In the genomic region with DNA sequence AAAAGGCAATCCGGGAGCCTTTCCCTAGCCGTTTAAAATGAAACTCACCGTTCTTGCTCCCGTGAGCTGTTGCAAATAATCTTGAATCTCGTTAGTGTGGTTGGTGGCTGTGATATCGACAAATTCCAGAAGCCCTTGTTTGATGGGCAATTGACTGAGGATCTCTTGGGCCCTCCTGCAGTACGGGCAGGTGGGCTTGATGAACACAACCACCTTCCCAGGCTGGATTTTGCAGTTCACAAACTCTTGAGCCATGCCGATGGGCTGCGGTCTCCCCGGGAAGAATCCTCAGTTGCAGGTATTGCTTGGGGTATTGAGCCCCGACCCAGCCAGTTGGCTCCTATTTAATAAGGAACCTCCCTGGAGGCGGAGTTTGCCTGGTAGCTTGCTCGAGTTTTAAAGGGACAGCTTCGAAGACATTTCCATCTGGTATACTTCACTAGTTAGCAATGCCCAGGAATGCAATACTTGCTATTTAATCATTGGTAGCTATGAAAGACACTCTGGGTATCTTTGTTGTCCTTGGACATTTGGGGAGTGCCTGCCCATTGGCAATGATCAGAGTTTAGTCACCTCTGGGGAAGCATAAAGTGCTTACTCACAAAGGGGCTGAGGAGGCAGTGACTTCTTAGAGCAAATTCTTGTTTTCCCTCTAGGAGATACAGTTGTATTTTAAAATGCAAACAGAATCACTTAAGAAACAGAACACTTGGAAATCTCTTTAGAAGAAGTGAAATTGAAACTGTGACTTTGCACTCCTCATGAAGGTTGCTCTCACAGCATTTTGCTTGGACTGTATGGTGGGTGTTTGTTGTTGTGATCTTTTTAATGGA, we compare ENCODE assay signal across 1 cellular context.
TF ChIP-seq lines count a peak whose summit lies in the region.

A gene with protein sequence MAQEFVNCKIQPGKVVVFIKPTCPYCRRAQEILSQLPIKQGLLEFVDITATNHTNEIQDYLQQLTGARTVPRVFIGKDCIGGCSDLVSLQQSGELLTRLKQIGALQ (minus strand): TSS at position 319 of the 833 bp plus-strand sequence. CDS start 64 bp downstream, at position 255.

TF ChIP-seq in HepG2, 621 proteins besides CTCF, POLR2A, EP300 and RAD21 (continued from another document and continues in another):
- TF ChIP-seq PRPF4 (IDR thresholded peaks at IDR 0.05; ENCODE audit: low read depth, low read length, poor library complexity, severe bottlenecking) (no peak), TMF1 (CRISPR knock-in tag; IDR thresholded peaks at IDR 0.05; ENCODE audit: low read depth) (no peak), ZFAT (CRISPR knock-in tag; conservative IDR thresholded peaks at IDR 0.05) (no peak), ZNF7 (CRISPR knock-in tag; IDR thresholded peaks at IDR 0.05) (no peak), YEATS4 (CRISPR knock-in tag; IDR thresholded peaks at IDR 0.05; ENCODE audit: borderline replicate concordance) (0 out of 2 replicates have a peak, but pooled peaks have one; percentile 20), BCL6 (CRISPR knock-in tag; IDR thresholded peaks at IDR 0.05) (no peak), CEBPG (CRISPR knock-in tag; IDR thresholded peaks at IDR 0.05) (no peak), MAZ (IDR thresholded peaks at IDR 0.05; ENCODE audit: borderline replicate concordance, low read depth, low read length) (no peak), MAZ (CRISPR knock-in tag; IDR thresholded peaks at IDR 0.05; ENCODE audit: low read depth) (peak; percentile 81), ZMYM2 (CRISPR knock-in tag; IDR thresholded peaks at IDR 0.05) (no peak), ZNF83 (CRISPR knock-in tag; IDR thresholded peaks at IDR 0.05; ENCODE audit: borderline replicate concordance) (no peak), HNF4G (IDR thresholded peaks at IDR 0.05; ENCODE audit: borderline replicate concordance, low read depth, low read length) (no peak), HNF4G (CRISPR knock-in tag; IDR thresholded peaks at IDR 0.05; ENCODE audit: borderline replicate concordance, low read depth) (no peak), ZNF34 (CRISPR knock-in tag; IDR thresholded peaks at IDR 0.05; ENCODE audit: borderline replicate concordance) (no peak), ZNF672 (CRISPR knock-in tag; IDR thresholded peaks at IDR 0.05) (no peak), ZNF747 (CRISPR knock-in tag; IDR thresholded peaks at IDR 0.05; ENCODE audit: borderline replicate concordance) (peak; percentile 90), ATF1 (CRISPR knock-in tag; IDR thresholded peaks at IDR 0.05) (0 out of 2 replicates have a peak, but pooled peaks have one; percentile 46), SOX13 (IDR thresholded peaks at IDR 0.05) (no peak), SOX13 (CRISPR knock-in tag; conservative IDR thresholded peaks at IDR 0.05 in 1 of 2, IDR thresholded peaks at IDR 0.05 in 1 of 2) (peak in 1 of 2 experiments; percentile 6; a peak in 1 of 4 replicates), ZNF224 (CRISPR knock-in tag; IDR thresholded peaks at IDR 0.05) (0 out of 2 replicates have a peak, but pooled peaks have one; percentile 24), ZNF629 (CRISPR knock-in tag; conservative IDR thresholded peaks at IDR 0.05) (0 out of 2 replicates have a peak, but pooled peaks have one; percentile 24), MYC (CRISPR knock-in tag; IDR thresholded peaks at IDR 0.05; ENCODE audit: borderline replicate concordance) (no peak), ZNF44 (CRISPR knock-in tag; IDR thresholded peaks at IDR 0.05) (no peak), SMARCC2 (IDR thresholded peaks at IDR 0.05) (no peak), SPEN (CRISPR knock-in tag; IDR thresholded peaks at IDR 0.05; ENCODE audit: low read depth) (no peak), NFE2L1 (CRISPR knock-in tag; IDR thresholded peaks at IDR 0.05; ENCODE audit: borderline replicate concordance) (no peak), SRSF9 (IDR thresholded peaks at IDR 0.05; ENCODE audit: borderline replicate concordance, insufficient read depth, low read depth, low read length, poor library complexity, severe bottlenecking) (no peak), JUNB (CRISPR knock-in tag; IDR thresholded peaks at IDR 0.05; ENCODE audit: borderline replicate concordance) (no peak), SSRP1 (CRISPR knock-in tag; IDR thresholded peaks at IDR 0.05) (no peak), POLR2G (IDR thresholded peaks at IDR 0.05; ENCODE audit: low read depth, low read length) (peak; percentile 94), GABPA (IDR thresholded peaks at IDR 0.05; ENCODE audit: low read depth, low read length) (no peak), GABPA (CRISPR knock-in tag; IDR thresholded peaks at IDR 0.05; ENCODE audit: low read depth) (no peak), ATM (IDR thresholded peaks at IDR 0.05; ENCODE audit: borderline replicate concordance) (no peak), MEF2D (CRISPR knock-in tag; IDR thresholded peaks at IDR 0.05) (peak; percentile 34; the same call in 1 of the 2 replicates), KDM5A (IDR thresholded peaks at IDR 0.05; ENCODE audit: borderline replicate concordance, low read length) (peak; percentile 50; the same call in 1 of the 2 replicates), ZMAT3 (CRISPR knock-in tag; conservative IDR thresholded peaks at IDR 0.05) (0 out of 2 replicates have a peak, but pooled peaks have one; percentile 25), ZBTB1 (CRISPR knock-in tag; IDR thresholded peaks at IDR 0.05; ENCODE audit: borderline replicate concordance) (no peak), MAFF (IDR thresholded peaks at IDR 0.05; ENCODE audit: low read depth, low read length) (0 out of 2 replicates have a peak, but pooled peaks have one; percentile 5), REXO4 (CRISPR knock-in tag; IDR thresholded peaks at IDR 0.05; ENCODE audit: borderline replicate concordance) (no peak), AKAP8 (CRISPR knock-in tag; IDR thresholded peaks at IDR 0.05) (no peak), ZNF563 (CRISPR knock-in tag; IDR thresholded peaks at IDR 0.05) (no peak)
- TF ChIP-seq, protein P1, sequence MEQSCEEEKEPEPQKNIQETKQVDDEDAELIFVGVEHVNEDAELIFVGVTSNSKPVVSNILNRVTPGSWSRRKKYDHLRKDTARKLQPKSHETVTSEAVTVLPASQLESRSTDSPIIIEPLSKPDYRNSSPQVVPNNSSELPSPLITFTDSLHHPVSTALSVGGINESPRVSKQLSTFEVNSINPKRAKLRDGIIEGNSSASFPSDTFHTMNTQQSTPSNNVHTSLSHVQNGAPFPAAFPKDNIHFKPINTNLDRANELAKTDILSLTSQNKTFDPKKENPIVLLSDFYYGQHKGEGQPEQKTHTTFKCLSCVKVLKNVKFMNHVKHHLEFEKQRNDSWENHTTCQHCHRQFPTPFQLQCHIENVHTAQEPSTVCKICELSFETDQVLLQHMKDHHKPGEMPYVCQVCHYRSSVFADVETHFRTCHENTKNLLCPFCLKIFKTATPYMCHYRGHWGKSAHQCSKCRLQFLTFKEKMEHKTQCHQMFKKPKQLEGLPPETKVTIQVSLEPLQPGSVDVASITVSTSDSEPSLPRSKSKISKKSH (CRISPR knock-in tag; IDR thresholded peaks at IDR 0.05; ENCODE audit: borderline replicate concordance): no peak
- TF ChIP-seq, protein P2, sequence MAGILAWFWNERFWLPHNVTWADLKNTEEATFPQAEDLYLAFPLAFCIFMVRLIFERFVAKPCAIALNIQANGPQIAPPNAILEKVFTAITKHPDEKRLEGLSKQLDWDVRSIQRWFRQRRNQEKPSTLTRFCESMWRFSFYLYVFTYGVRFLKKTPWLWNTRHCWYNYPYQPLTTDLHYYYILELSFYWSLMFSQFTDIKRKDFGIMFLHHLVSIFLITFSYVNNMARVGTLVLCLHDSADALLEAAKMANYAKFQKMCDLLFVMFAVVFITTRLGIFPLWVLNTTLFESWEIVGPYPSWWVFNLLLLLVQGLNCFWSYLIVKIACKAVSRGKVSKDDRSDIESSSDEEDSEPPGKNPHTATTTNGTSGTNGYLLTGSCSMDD (CRISPR knock-in tag; IDR thresholded peaks at IDR 0.05): no peak
- TF ChIP-seq, protein P3, sequence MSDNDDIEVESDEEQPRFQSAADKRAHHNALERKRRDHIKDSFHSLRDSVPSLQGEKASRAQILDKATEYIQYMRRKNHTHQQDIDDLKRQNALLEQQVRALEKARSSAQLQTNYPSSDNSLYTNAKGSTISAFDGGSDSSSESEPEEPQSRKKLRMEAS (IDR thresholded peaks at IDR 0.05): peak; percentile 25; the same call in 1 of the 2 replicates
- TF ChIP-seq, protein P4, sequence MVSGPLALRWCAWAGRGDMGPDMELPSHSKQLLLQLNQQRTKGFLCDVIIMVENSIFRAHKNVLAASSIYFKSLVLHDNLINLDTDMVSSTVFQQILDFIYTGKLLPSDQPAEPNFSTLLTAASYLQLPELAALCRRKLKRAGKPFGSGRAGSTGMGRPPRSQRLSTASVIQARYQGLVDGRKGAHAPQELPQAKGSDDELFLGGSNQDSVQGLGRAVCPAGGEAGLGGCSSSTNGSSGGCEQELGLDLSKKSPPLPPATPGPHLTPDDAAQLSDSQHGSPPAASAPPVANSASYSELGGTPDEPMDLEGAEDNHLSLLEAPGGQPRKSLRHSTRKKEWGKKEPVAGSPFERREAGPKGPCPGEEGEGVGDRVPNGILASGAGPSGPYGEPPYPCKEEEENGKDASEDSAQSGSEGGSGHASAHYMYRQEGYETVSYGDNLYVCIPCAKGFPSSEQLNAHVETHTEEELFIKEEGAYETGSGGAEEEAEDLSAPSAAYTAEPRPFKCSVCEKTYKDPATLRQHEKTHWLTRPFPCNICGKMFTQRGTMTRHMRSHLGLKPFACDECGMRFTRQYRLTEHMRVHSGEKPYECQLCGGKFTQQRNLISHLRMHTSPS (CRISPR knock-in tag; IDR thresholded peaks at IDR 0.05; ENCODE audit: low read depth): no peak
- TF ChIP-seq, protein P5, sequence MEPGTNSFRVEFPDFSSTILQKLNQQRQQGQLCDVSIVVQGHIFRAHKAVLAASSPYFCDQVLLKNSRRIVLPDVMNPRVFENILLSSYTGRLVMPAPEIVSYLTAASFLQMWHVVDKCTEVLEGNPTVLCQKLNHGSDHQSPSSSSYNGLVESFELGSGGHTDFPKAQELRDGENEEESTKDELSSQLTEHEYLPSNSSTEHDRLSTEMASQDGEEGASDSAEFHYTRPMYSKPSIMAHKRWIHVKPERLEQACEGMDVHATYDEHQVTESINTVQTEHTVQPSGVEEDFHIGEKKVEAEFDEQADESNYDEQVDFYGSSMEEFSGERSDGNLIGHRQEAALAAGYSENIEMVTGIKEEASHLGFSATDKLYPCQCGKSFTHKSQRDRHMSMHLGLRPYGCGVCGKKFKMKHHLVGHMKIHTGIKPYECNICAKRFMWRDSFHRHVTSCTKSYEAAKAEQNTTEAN (CRISPR knock-in tag; conservative IDR thresholded peaks at IDR 0.05): no peak
- TF ChIP-seq, protein P6, sequence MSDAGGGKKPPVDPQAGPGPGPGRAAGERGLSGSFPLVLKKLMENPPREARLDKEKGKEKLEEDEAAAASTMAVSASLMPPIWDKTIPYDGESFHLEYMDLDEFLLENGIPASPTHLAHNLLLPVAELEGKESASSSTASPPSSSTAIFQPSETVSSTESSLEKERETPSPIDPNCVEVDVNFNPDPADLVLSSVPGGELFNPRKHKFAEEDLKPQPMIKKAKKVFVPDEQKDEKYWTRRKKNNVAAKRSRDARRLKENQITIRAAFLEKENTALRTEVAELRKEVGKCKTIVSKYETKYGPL (CRISPR knock-in tag; IDR thresholded peaks at IDR 0.05): no peak
- TF ChIP-seq, protein P7, sequence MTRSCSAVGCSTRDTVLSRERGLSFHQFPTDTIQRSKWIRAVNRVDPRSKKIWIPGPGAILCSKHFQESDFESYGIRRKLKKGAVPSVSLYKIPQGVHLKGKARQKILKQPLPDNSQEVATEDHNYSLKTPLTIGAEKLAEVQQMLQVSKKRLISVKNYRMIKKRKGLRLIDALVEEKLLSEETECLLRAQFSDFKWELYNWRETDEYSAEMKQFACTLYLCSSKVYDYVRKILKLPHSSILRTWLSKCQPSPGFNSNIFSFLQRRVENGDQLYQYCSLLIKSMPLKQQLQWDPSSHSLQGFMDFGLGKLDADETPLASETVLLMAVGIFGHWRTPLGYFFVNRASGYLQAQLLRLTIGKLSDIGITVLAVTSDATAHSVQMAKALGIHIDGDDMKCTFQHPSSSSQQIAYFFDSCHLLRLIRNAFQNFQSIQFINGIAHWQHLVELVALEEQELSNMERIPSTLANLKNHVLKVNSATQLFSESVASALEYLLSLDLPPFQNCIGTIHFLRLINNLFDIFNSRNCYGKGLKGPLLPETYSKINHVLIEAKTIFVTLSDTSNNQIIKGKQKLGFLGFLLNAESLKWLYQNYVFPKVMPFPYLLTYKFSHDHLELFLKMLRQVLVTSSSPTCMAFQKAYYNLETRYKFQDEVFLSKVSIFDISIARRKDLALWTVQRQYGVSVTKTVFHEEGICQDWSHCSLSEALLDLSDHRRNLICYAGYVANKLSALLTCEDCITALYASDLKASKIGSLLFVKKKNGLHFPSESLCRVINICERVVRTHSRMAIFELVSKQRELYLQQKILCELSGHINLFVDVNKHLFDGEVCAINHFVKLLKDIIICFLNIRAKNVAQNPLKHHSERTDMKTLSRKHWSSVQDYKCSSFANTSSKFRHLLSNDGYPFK (CRISPR knock-in tag; IDR thresholded peaks at IDR 0.05; ENCODE audit: borderline replicate concordance): no peak
- TF ChIP-seq, protein P8, sequence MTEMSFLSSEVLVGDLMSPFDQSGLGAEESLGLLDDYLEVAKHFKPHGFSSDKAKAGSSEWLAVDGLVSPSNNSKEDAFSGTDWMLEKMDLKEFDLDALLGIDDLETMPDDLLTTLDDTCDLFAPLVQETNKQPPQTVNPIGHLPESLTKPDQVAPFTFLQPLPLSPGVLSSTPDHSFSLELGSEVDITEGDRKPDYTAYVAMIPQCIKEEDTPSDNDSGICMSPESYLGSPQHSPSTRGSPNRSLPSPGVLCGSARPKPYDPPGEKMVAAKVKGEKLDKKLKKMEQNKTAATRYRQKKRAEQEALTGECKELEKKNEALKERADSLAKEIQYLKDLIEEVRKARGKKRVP (CRISPR knock-in tag; IDR thresholded peaks at IDR 0.05): 0 out of 4 replicates have a peak, but pooled peaks of 1 of the 2 experiments have one; percentile 28
- TF ChIP-seq, protein P9, sequence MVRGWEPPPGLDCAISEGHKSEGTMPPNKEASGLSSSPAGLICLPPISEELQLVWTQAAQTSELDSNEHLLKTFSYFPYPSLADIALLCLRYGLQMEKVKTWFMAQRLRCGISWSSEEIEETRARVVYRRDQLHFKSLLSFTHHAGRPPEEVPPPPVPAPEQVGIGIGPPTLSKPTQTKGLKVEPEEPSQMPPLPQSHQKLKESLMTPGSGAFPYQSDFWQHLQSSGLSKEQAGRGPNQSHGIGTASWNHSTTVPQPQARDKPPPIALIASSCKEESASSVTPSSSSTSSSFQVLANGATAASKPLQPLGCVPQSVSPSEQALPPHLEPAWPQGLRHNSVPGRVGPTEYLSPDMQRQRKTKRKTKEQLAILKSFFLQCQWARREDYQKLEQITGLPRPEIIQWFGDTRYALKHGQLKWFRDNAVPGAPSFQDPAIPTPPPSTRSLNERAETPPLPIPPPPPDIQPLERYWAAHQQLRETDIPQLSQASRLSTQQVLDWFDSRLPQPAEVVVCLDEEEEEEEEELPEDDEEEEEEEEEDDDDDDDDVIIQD (CRISPR knock-in tag; IDR thresholded peaks at IDR 0.05; ENCODE audit: low read depth): no peak
- TF ChIP-seq, protein P10, sequence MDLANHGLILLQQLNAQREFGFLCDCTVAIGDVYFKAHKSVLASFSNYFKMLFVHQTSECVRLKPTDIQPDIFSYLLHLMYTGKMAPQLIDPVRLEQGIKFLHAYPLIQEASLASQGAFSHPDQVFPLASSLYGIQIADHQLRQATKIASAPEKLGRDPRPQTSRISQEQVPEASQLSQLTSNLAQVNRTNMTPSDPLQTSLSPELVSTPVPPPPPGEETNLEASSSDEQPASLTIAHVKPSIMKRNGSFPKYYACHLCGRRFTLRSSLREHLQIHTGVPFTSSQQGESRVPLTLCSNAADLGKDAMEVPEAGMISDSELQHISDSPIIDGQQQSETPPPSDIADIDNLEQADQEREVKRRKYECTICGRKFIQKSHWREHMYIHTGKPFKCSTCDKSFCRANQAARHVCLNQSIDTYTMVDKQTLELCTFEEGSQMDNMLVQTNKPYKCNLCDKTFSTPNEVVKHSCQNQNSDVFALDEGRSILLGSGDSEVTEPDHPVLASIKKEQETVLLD (CRISPR knock-in tag; IDR thresholded peaks at IDR 0.05; ENCODE audit: low read depth): no peak
